Comparison of ENCODE assay signal across 8 cellular contexts in the genomic region with DNA sequence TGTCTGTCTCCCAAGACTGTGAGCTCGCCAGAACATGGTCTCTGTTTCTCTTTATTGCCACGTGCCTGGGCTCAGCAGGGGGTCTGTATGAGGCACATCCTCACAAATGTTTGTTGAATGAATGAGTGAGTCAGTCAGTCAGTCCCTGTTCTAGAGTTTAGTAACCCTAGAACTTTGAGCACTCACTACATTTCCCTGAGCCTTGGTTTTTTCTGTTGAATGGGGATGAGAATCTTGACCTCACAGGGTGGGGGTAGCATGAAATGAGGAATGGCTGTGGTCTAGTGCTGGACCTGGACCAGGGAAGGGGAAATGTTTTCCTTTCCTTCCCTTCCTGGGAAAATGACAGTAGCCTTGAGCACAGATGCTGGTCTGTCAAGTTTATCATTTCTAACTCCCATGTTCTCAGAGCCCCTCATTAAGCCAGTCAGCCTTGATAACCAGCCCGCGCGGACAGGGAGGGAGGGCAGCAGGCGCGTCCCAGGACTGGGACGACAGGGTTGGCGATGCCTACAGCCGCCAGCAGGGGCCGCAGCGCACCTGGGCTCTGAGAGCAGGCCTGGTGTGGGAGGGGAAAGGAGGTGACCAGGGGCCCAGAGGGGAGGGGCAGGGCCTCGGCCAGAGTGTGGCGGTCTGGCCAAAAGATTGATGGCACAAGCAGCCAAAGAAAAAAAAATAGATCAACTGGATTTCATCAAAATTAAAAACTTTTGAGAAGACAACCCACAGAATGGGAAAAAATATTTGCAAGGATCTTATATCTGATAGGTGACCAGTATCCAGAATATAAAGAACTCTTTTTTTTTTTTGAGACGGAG. TPM values are rescaled to one million over a fixed set of nuclear protein-coding genes. Genes with fewer than 3 reads are reported as not detected.
DNase-seq lines count a peak whose midpoint lies in the region; ATAC-seq and TF ChIP-seq lines count a peak whose summit lies in the region.

No MANE protein-coding gene starts in this region.

- in situ Hi-C loops in HAP-1 (cut with MboI; ENCODE audit: low sequenced_read_pairs), result loop anchor here (5.0 to 25.0 kb wide), 2 partner anchors 142 to 802 kb away; partner anchors contain the start of gene BARX1

- DNase-seq in GM03348 (ENCODE audit: low spot score), result peak; percentile 94
- peak; percentile 77 to 93 for DNase-seq in HAP-1 (ENCODE audit: low spot score in 2 of 2)
- peak; percentile 79 for DNase-seq in NAMALWA (ENCODE audit: low spot score)
- peak; percentile 66 for DNase-seq in T-helper 2 cell treated with Interferon-gamma antibody and Interleukin-4, amounts not matched to agents 5 μg/mL and 100 μg/mL, for 36 hours (ENCODE audit: low spot score)
- DNase-seq in amygdala (lab: John Stamatoyannopoulos, UW), result peak in 52 of 56 donors; percentile 17 to 83 (median 56)
- peak; percentile 82 for DNase-seq in right atrium auricular region (ENCODE audit: low spot score)
- peak; percentile 93 for DNase-seq in sciatic nerve (ENCODE audit: low spot score)

- intact Hi-C loops in sciatic nerve (cut with DNase I), result loop anchor here (5.0 kb wide), 1 partner anchor 142 kb away; no protein-coding TSS in a partner anchor

- peaks cover 22% of the 10 kb centered on the region for H3K4me1 Mint-ChIP-seq in T-helper 2 cell treated with Interferon-gamma antibody and Interleukin-4, amounts not matched to agents 5 μg/mL and 100 μg/mL, for 36 hours (ENCODE audit: low read depth)

- ATAC-seq in sciatic nerve (peak; percentile 99), HG03378 (IDR thresholded peaks at IDR 0.05; ENCODE audit: unreplicated experiment) (no peak)

- no peaks in the 10 kb centered on the region for H3K27me3 Mint-ChIP-seq in T-helper 2 cell treated with Interferon-gamma antibody and Interleukin-4, amounts not matched to agents 5 μg/mL and 100 μg/mL, for 36 hours (ENCODE audit: low read depth)

- H3K4me3 Mint-ChIP-seq in T-helper 2 cell treated with Interferon-gamma antibody and Interleukin-4, amounts not matched to agents 5 μg/mL and 100 μg/mL, for 36 hours, result no peak overlapping the region

- H3K36me3 ChIP-seq in HAP-1 (replicated peaks) (no peaks in the 10 kb centered on the region), right atrium auricular region (no peaks in the 10 kb centered on the region)

- H3K27ac ChIP-seq in right atrium auricular region, result no peak overlapping the region

- peak overlapping the region; percentile 50 for H3K27ac Mint-ChIP-seq in T-helper 2 cell treated with Interferon-gamma antibody and Interleukin-4, amounts not matched to agents 5 μg/mL and 100 μg/mL, for 36 hours

- no peaks in the 10 kb centered on the region for H3K36me3 Mint-ChIP-seq in T-helper 2 cell treated with Interferon-gamma antibody and Interleukin-4, amounts not matched to agents 5 μg/mL and 100 μg/mL, for 36 hours (ENCODE audit: low read depth)

- H3K9me3 Mint-ChIP-seq in T-helper 2 cell treated with Interferon-gamma antibody and Interleukin-4, amounts not matched to agents 5 μg/mL and 100 μg/mL, for 36 hours, result no peaks in the 10 kb centered on the region

- H3K4me1 ChIP-seq in HAP-1 (no peaks in the 10 kb centered on the region), right atrium auricular region (peaks cover 0 to 32% of the 10 kb centered on the region in 2 donors)

- H3K9me3 ChIP-seq in HAP-1 (no peaks in the 10 kb centered on the region), right atrium auricular region (no peaks in the 10 kb centered on the region)

- H3K4me3 ChIP-seq in HAP-1 (no peak overlapping the region), right atrium auricular region (no peak overlapping the region)

- peak; percentile 87 to 98 for TF ChIP-seq CTCF in right atrium auricular region (IDR thresholded peaks at IDR 0.05)

- no peaks in the 10 kb centered on the region for H3K27me3 ChIP-seq in HAP-1 (ENCODE audit: low read depth)
- no peaks in the 10 kb centered on the region for H3K27me3 ChIP-seq in right atrium auricular region

RNA-seq across cellular contexts. Expression of gene WNK2, which starts 24.1 kb away (rescaled TPM):
- total RNA-seq in right atrium auricular region, result 100 to 1,000 TPM in 1 of 2 donors, 10 to 100 TPM in 1; 61.4 to 132 TPM
- total RNA-seq in sciatic nerve, result 6.6 TPM

RNA-seq across cellular contexts. Expression of gene NINJ1, which starts 25.8 kb away (rescaled TPM):
- total RNA-seq in right atrium auricular region (10 to 100 TPM; 65.5 to 89.4 TPM), sciatic nerve (53.5 TPM)
